ENCODE assay signal across 1 cellular context in genomic region chr16:22188595-22189442, GRCh38.
TF ChIP-seq lines count a peak whose summit lies in the region.

No MANE protein-coding gene starts in this region.

TF ChIP-seq in HepG2, 621 proteins besides CTCF, POLR2A, EP300 and RAD21 (continued from another document and continues in another):
- TF ChIP-seq, protein P1, sequence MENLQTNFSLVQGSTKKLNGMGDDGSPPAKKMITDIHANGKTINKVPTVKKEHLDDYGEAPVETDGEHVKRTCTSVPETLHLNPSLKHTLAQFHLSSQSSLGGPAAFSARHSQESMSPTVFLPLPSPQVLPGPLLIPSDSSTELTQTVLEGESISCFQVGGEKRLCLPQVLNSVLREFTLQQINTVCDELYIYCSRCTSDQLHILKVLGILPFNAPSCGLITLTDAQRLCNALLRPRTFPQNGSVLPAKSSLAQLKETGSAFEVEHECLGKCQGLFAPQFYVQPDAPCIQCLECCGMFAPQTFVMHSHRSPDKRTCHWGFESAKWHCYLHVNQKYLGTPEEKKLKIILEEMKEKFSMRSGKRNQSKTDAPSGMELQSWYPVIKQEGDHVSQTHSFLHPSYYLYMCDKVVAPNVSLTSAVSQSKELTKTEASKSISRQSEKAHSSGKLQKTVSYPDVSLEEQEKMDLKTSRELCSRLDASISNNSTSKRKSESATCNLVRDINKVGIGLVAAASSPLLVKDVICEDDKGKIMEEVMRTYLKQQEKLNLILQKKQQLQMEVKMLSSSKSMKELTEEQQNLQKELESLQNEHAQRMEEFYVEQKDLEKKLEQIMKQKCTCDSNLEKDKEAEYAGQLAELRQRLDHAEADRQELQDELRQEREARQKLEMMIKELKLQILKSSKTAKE (CRISPR knock-in tag; IDR thresholded peaks at IDR 0.05; ENCODE audit: borderline replicate concordance) = no peak
- TF ChIP-seq CBX2 (IDR thresholded peaks at IDR 0.05; ENCODE audit: low read depth, low read length) = no peak
- TF ChIP-seq CBX2 (CRISPR knock-in tag; IDR thresholded peaks at IDR 0.05; ENCODE audit: low read depth) = no peak
- TF ChIP-seq SATB2 (CRISPR knock-in tag; IDR thresholded peaks at IDR 0.05) = 0 out of 2 replicates have a peak, but pooled peaks have one; percentile 66
- TF ChIP-seq ZNF20 (CRISPR knock-in tag; IDR thresholded peaks at IDR 0.05) = no peak
- TF ChIP-seq ATF2 (CRISPR knock-in tag; IDR thresholded peaks at IDR 0.05) = no peak
- TF ChIP-seq TSC22D2 (CRISPR knock-in tag; IDR thresholded peaks at IDR 0.05; ENCODE audit: borderline replicate concordance) = no peak
- TF ChIP-seq IRF2 (CRISPR knock-in tag; IDR thresholded peaks at IDR 0.05) = 0 out of 2 replicates have a peak, but pooled peaks have one; percentile 27
- no peak for TF ChIP-seq ZNF33A (CRISPR knock-in tag; IDR thresholded peaks at IDR 0.05; ENCODE audit: borderline replicate concordance)
- no peak for TF ChIP-seq ZNF615 (CRISPR knock-in tag; IDR thresholded peaks at IDR 0.05; ENCODE audit: borderline replicate concordance)
- TF ChIP-seq ZNF775 (CRISPR knock-in tag; IDR thresholded peaks at IDR 0.05; ENCODE audit: borderline replicate concordance) = peak; percentile 71; the same call in 1 of the 2 replicates
- TF ChIP-seq, protein P2, sequence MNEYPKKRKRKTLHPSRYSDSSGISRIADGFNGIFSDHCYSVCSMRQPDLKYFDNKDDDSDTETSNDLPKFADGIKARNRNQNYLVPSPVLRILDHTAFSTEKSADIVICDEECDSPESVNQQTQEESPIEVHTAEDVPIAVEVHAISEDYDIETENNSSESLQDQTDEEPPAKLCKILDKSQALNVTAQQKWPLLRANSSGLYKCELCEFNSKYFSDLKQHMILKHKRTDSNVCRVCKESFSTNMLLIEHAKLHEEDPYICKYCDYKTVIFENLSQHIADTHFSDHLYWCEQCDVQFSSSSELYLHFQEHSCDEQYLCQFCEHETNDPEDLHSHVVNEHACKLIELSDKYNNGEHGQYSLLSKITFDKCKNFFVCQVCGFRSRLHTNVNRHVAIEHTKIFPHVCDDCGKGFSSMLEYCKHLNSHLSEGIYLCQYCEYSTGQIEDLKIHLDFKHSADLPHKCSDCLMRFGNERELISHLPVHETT (CRISPR knock-in tag; conservative IDR thresholded peaks at IDR 0.05) = no peak
- TF ChIP-seq MED8 (CRISPR knock-in tag; IDR thresholded peaks at IDR 0.05; ENCODE audit: insufficient replicate concordance) = no peak
- TF ChIP-seq CEBPZ (IDR thresholded peaks at IDR 0.05; ENCODE audit: low read length) = no peak
- no peak for TF ChIP-seq ZNF891 (CRISPR knock-in tag; IDR thresholded peaks at IDR 0.05)
- TF ChIP-seq TBL1XR1 (IDR thresholded peaks at IDR 0.05; ENCODE audit: borderline replicate concordance, low read length, partially characterized antibody) = no peak
- TF ChIP-seq POLR2AphosphoS2 (IDR thresholded peaks at IDR 0.05; ENCODE audit: low read depth, low read length) = no peak
- TF ChIP-seq POLR2AphosphoS5 (IDR thresholded peaks at IDR 0.05; ENCODE audit: low read depth, low read length) = no peak; the same call in 1 of the 2 replicates
- no peak for TF ChIP-seq ZBTB8A (CRISPR knock-in tag; IDR thresholded peaks at IDR 0.05; ENCODE audit: borderline replicate concordance, low read depth)
- TF ChIP-seq ZNF317 (CRISPR knock-in tag; IDR thresholded peaks at IDR 0.05) = no peak
- no peak for TF ChIP-seq ARNT (IDR thresholded peaks at IDR 0.05)
- peak; percentile 92; the same call in 1 of the 2 replicates for TF ChIP-seq HMGA1 (CRISPR knock-in tag; conservative IDR thresholded peaks at IDR 0.05)
- no peak for TF ChIP-seq ZNF646 (CRISPR knock-in tag; IDR thresholded peaks at IDR 0.05)
- TF ChIP-seq MTA1 (CRISPR knock-in tag; IDR thresholded peaks at IDR 0.05; ENCODE audit: borderline replicate concordance) = no peak
- TF ChIP-seq NCOA2 (CRISPR knock-in tag; IDR thresholded peaks at IDR 0.05) = no peak
- TF ChIP-seq ZBTB20 (CRISPR knock-in tag; IDR thresholded peaks at IDR 0.05; ENCODE audit: borderline replicate concordance, low read depth) = no peak
- TF ChIP-seq, protein P3, sequence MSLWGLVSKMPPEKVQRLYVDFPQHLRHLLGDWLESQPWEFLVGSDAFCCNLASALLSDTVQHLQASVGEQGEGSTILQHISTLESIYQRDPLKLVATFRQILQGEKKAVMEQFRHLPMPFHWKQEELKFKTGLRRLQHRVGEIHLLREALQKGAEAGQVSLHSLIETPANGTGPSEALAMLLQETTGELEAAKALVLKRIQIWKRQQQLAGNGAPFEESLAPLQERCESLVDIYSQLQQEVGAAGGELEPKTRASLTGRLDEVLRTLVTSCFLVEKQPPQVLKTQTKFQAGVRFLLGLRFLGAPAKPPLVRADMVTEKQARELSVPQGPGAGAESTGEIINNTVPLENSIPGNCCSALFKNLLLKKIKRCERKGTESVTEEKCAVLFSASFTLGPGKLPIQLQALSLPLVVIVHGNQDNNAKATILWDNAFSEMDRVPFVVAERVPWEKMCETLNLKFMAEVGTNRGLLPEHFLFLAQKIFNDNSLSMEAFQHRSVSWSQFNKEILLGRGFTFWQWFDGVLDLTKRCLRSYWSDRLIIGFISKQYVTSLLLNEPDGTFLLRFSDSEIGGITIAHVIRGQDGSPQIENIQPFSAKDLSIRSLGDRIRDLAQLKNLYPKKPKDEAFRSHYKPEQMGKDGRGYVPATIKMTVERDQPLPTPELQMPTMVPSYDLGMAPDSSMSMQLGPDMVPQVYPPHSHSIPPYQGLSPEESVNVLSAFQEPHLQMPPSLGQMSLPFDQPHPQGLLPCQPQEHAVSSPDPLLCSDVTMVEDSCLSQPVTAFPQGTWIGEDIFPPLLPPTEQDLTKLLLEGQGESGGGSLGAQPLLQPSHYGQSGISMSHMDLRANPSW (CRISPR knock-in tag; IDR thresholded peaks at IDR 0.05; ENCODE audit: borderline replicate concordance) = no peak
- TF ChIP-seq, protein P4, sequence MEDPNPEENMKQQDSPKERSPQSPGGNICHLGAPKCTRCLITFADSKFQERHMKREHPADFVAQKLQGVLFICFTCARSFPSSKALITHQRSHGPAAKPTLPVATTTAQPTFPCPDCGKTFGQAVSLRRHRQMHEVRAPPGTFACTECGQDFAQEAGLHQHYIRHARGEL (CRISPR knock-in tag; IDR thresholded peaks at IDR 0.05) = no peak
- no peak for TF ChIP-seq ZNF530 (CRISPR knock-in tag; IDR thresholded peaks at IDR 0.05; ENCODE audit: low read depth)
- no peak for TF ChIP-seq HNF1A (IDR thresholded peaks at IDR 0.05; ENCODE audit: low read depth)
- TF ChIP-seq HNF1A (CRISPR knock-in tag; IDR thresholded peaks at IDR 0.05; ENCODE audit: borderline replicate concordance) = no peak; the same call in 1 of the 2 replicates
- TF ChIP-seq ZSCAN31 (CRISPR knock-in tag; IDR thresholded peaks at IDR 0.05; ENCODE audit: low read depth) = no peak
- no peak for TF ChIP-seq ZNF350 (CRISPR knock-in tag; IDR thresholded peaks at IDR 0.05; ENCODE audit: borderline replicate concordance, low read depth)
- TF ChIP-seq PAX8 (CRISPR knock-in tag; IDR thresholded peaks at IDR 0.05; ENCODE audit: borderline replicate concordance) = no peak
- no peak for TF ChIP-seq TARDBP (CRISPR knock-in tag; IDR thresholded peaks at IDR 0.05)
- peak; percentile 61; the same call in 1 of the 2 replicates for TF ChIP-seq HNF4A (CRISPR knock-in tag; IDR thresholded peaks at IDR 0.05)
- no peak for TF ChIP-seq TCF12 (IDR thresholded peaks at IDR 0.05)
- no peak for TF ChIP-seq TCF12 (CRISPR knock-in tag; IDR thresholded peaks at IDR 0.05)
- TF ChIP-seq XBP1 (CRISPR knock-in tag; IDR thresholded peaks at IDR 0.05) = no peak
- TF ChIP-seq ETV6 (CRISPR knock-in tag; conservative IDR thresholded peaks at IDR 0.05) = no peak
